8 cellular contexts compared by ENCODE assay signal in genomic region chr11:64181506-64182411, GRCh38. TPM values are rescaled to one million over a fixed set of nuclear protein-coding genes. Genes with fewer than 3 reads are reported as not detected.
DNase-seq lines count a peak whose midpoint lies in the region; ATAC-seq and TF ChIP-seq lines count a peak whose summit lies in the region.

No MANE protein-coding gene starts in this region.

- DNase-seq in AG09319 (ENCODE audit: extremely low read depth, low read depth) (peak; percentile 65), NCI-H69 (lab: John Stamatoyannopoulos, UW) (peak; percentile 88), fibroblast of pulmonary artery (ENCODE audit: low read depth) (peak; percentile 93), nephron progenitor cell (peak; percentile 72), ureter (ENCODE audit: low spot score) (peak; percentile 95)
- DNase-seq in activated T-cell treated with anti-CD3 and anti-CD28 coated beads, Interleukin-2, amount 50 U/mL, for 4 hours = peak; percentile 27

- H3K27me3 Mint-ChIP-seq in activated T-cell treated with anti-CD3 and anti-CD28 coated beads, Interleukin-2, amount 50 U/mL, for 4 hours (ENCODE audit: low read depth) = no peaks in the 10 kb centered on the region
- H3K27me3 Mint-ChIP-seq in nephron progenitor cell (ENCODE audit: low read depth, poor library complexity) = no peaks in the 10 kb centered on the region

- ATAC-seq in activated T-cell treated with anti-CD3 and anti-CD28 coated beads, Interleukin-2, amount 50 U/mL, for 4 hours = no peak
- ATAC-seq in GM21528 (IDR thresholded peaks at IDR 0.05; ENCODE audit: low FRiP score, unreplicated experiment) = no peak

- no peak for TF ChIP-seq CTCF in AG09319 (IDR thresholded peaks at IDR 0.05; ENCODE audit: low read depth, low read length)
- TF ChIP-seq CTCF in fibroblast of pulmonary artery (IDR thresholded peaks at IDR 0.05; ENCODE audit: low read length, missing control alignments) = no peak
- TF ChIP-seq CTCF in nephron progenitor cell (IDR thresholded peaks at IDR 0.05) = no peak

- peak; percentile 48 for TF ChIP-seq POLR2A in GM19099 (IDR thresholded peaks at IDR 0.05; ENCODE audit: extremely low read depth, insufficient read length, low read depth)

- H3K9me3 Mint-ChIP-seq in activated T-cell treated with anti-CD3 and anti-CD28 coated beads, Interleukin-2, amount 50 U/mL, for 4 hours = no peaks in the 10 kb centered on the region
- no peaks in the 10 kb centered on the region for H3K9me3 Mint-ChIP-seq in nephron progenitor cell

- H3K4me1 Mint-ChIP-seq in activated T-cell treated with anti-CD3 and anti-CD28 coated beads, Interleukin-2, amount 50 U/mL, for 4 hours (ENCODE audit: low read depth) = peaks cover 31% of the 10 kb centered on the region
- H3K4me1 Mint-ChIP-seq in nephron progenitor cell = peaks cover 45% of the 10 kb centered on the region

- H3K4me3 Mint-ChIP-seq in activated T-cell treated with anti-CD3 and anti-CD28 coated beads, Interleukin-2, amount 50 U/mL, for 4 hours = no peak overlapping the region
- H3K4me3 Mint-ChIP-seq in nephron progenitor cell = peak overlapping the region; percentile 73

- H3K36me3 Mint-ChIP-seq in activated T-cell treated with anti-CD3 and anti-CD28 coated beads, Interleukin-2, amount 50 U/mL, for 4 hours (ENCODE audit: insufficient read depth) = no peaks in the 10 kb centered on the region
- peaks cover 14% of the 10 kb centered on the region for H3K36me3 Mint-ChIP-seq in nephron progenitor cell (ENCODE audit: low read depth)

- peak overlapping the region; percentile 3 for H3K4me3 ChIP-seq in fibroblast of pulmonary artery (replicated peaks; ENCODE audit: low read depth, low read length)

- H3K27ac Mint-ChIP-seq in nephron progenitor cell = peak overlapping the region; percentile 86

RNA-seq across cellular contexts. Expression of gene STIP1, which starts 4.2 kb away (rescaled TPM):
- total RNA-seq in activated T-cell treated with anti-CD3 and anti-CD28 coated beads, Interleukin-2, amount 50 U/mL, for 4 hours = 100 to 1,000 TPM; 439 to 477 (median 457) TPM
- 119 TPM for total RNA-seq in ureter

RNA-seq across cellular contexts. Expression of gene MACROD1, which starts 15.8 kb away (rescaled TPM):
- 10 to 100 TPM; 16.5 to 17.8 (median 17.1) TPM for total RNA-seq in activated T-cell treated with anti-CD3 and anti-CD28 coated beads, Interleukin-2, amount 50 U/mL, for 4 hours
- 27.3 TPM for total RNA-seq in ureter

RNA-seq across cellular contexts. Expression of gene FERMT3, which starts 24.8 kb away (rescaled TPM):
- total RNA-seq in activated T-cell treated with anti-CD3 and anti-CD28 coated beads, Interleukin-2, amount 50 U/mL, for 4 hours = 100 to 1,000 TPM; 368 to 444 (median 399) TPM
- total RNA-seq in ureter = 15.5 TPM

RNA-seq across cellular contexts. Expression of gene TRPT1, which starts 44.2 kb away (rescaled TPM):
- total RNA-seq in activated T-cell treated with anti-CD3 and anti-CD28 coated beads, Interleukin-2, amount 50 U/mL, for 4 hours = 10 to 100 TPM; 24.3 to 31.0 (median 28.6) TPM
- total RNA-seq in ureter = 49.4 TPM

RNA-seq across cellular contexts. Expression of gene NUDT22, which starts 44.3 kb away (rescaled TPM):
- total RNA-seq in activated T-cell treated with anti-CD3 and anti-CD28 coated beads, Interleukin-2, amount 50 U/mL, for 4 hours = 10 to 100 TPM; 82.4 to 88.3 (median 86.1) TPM
- 82.7 TPM for total RNA-seq in ureter

Comparison
In these comparisons a context has a peak if more than half of its experiments do, and no peak if none do; other contexts are left out.
1. DNase-seq: peak in every context shown above with its lines; median percentile 95 in ureter; 93 in fibroblast of pulmonary artery; 88 in NCI-H69; 72 in nephron progenitor cell; 65 in AG09319; 27 in activated T-cell treated with anti-CD3 and anti-CD28 coated beads, Interleukin-2, amount 50 U/mL, for 4 hours.
2. RNA of gene FERMT3, which starts 24.8 kb away (total RNA-seq): 368 to 444 TPM in activated T-cell treated with anti-CD3 and anti-CD28 coated beads, Interleukin-2, amount 50 U/mL, for 4 hours; 15.5 TPM in ureter (single experiment); every median in the first group is over 10 times any median in the second.